8 cellular contexts compared by ENCODE assay signal in genomic region chr7:3301831-3302618, GRCh38. TPM values are rescaled to one million over a fixed set of nuclear protein-coding genes. Genes with fewer than 3 reads are reported as not detected.
DNase-seq lines count a peak whose midpoint lies in the region; ATAC-seq and TF ChIP-seq lines count a peak whose summit lies in the region.

No MANE protein-coding gene starts in this region.

- CTCF ChIA-PET in RWPE1 (lab: Yijun Ruan, JAX): interaction anchor here (0.6 to 0.7 kb wide), 4 partner anchors 33 to 902 kb away, joined by 3 to 6 read pairs (median 4); no protein-coding TSS in a partner anchor

- POLR2A ChIA-PET in RWPE1 (lab: Yijun Ruan, JAX; ENCODE audit: low non-redundant PET): no interaction called here

- H3K27ac Mint-ChIP-seq in stimulated activated memory B cell treated with anti-CD40 and anti-IgM and Interleukin-4, amounts not matched to agents 10 μg/mL and 1 μg/mL and 100 μg/mL, for 72 hours: no peak overlapping the region

- peak; percentile 33 for ATAC-seq in left lobe of liver
- no peak for ATAC-seq in stimulated activated memory B cell treated with anti-CD40 and anti-IgM and Interleukin-4, amounts not matched to agents 10 μg/mL and 1 μg/mL and 100 μg/mL, for 72 hours
- no peak for ATAC-seq in HG02852 (IDR thresholded peaks at IDR 0.05; ENCODE audit: unreplicated experiment)
- ATAC-seq in GM19328 (IDR thresholded peaks at IDR 0.05; ENCODE audit: unreplicated experiment): no peak

- peak; percentile 1 to 3 for DNase-seq in activated CD4-positive, alpha-beta T cell treated with anti-CD3 and anti-CD28 coated beads for 4 hours
- DNase-seq in activated CD4-positive, alpha-beta T cell treated with anti-CD3 and anti-CD28 coated beads, Interleukin-2, amount 50 U/mL, for 4 hours: no peak
- DNase-seq in RWPE1 (ENCODE audit: low spot score) (peak; percentile 31), cardiac fibroblast (ENCODE audit: low read depth in 2 of 2) (peak; percentile 31 to 34), left lobe of liver (ENCODE audit: low spot score) (no peak)

- TF ChIP-seq CTCF in RWPE1 (conservative IDR thresholded peaks at IDR 0.05; ENCODE audit: low read depth) (peak; percentile 21; the same call in 1 of the 2 replicates), cardiac fibroblast (IDR thresholded peaks at IDR 0.05; ENCODE audit: low read depth, low read length) (peak; percentile 31)

- H3K36me3 Mint-ChIP-seq in stimulated activated memory B cell treated with anti-CD40 and anti-IgM and Interleukin-4, amounts not matched to agents 10 μg/mL and 1 μg/mL and 100 μg/mL, for 72 hours: no peaks in the 10 kb centered on the region

- H3K27me3 Mint-ChIP-seq in stimulated activated memory B cell treated with anti-CD40 and anti-IgM and Interleukin-4, amounts not matched to agents 10 μg/mL and 1 μg/mL and 100 μg/mL, for 72 hours: peaks cover 34% of the 10 kb centered on the region

- peak overlapping the region; percentile 78 for H3K4me3 Mint-ChIP-seq in stimulated activated memory B cell treated with anti-CD40 and anti-IgM and Interleukin-4, amounts not matched to agents 10 μg/mL and 1 μg/mL and 100 μg/mL, for 72 hours

- H3K4me3 ChIP-seq in cardiac fibroblast (replicated peaks in 1 of 2; ENCODE audit: low read depth in 2 of 2, low read length in 2 of 2): peak overlapping the region; percentile 27 to 41

- peaks cover 4% of the 10 kb centered on the region for H3K9me3 Mint-ChIP-seq in stimulated activated memory B cell treated with anti-CD40 and anti-IgM and Interleukin-4, amounts not matched to agents 10 μg/mL and 1 μg/mL and 100 μg/mL, for 72 hours

- H3K4me1 Mint-ChIP-seq in stimulated activated memory B cell treated with anti-CD40 and anti-IgM and Interleukin-4, amounts not matched to agents 10 μg/mL and 1 μg/mL and 100 μg/mL, for 72 hours: peaks cover 10% of the 10 kb centered on the region

- no peak overlapping the region for H3K27ac ChIP-seq in RWPE1

RNA-seq across cellular contexts. Expression of gene SDK1, which starts 1.0 kb away (rescaled TPM):
- total RNA-seq in left lobe of liver: 0.53 TPM

Comparison
In these comparisons a context has a peak if more than half of its experiments do, and no peak if none do; other contexts are left out.
1. DNase-seq: peak in activated CD4-positive, alpha-beta T cell treated with anti-CD3 and anti-CD28 coated beads for 4 hours (2 of 2), RWPE1 (single experiment) and cardiac fibroblast (2 of 2); none in activated CD4-positive, alpha-beta T cell treated with anti-CD3 and anti-CD28 coated beads, Interleukin-2, amount 50 U/mL, for 4 hours (0 of 2) and left lobe of liver (single experiment).